Comparison of ENCODE assay signal across 9 cellular contexts in genomic region chr22:31080164-31080847, GRCh38. TPM values are rescaled to one million over a fixed set of nuclear protein-coding genes. Genes with fewer than 3 reads are reported as not detected.
DNase-seq lines count a peak whose midpoint lies in the region; ATAC-seq and TF ChIP-seq lines count a peak whose summit lies in the region.
"Had no signal": no experiment of that assay in that cellular context is flagged by ENCODE, and none has a peak within 500 bp of the region (broad histone marks: within the 10 kb centered on the region; RNA-seq: fewer than 3 reads in every experiment).

No MANE protein-coding gene starts in this region.

- H3K9me3 ChIP-seq in iPS-20b (ENCODE audit: insufficient read depth, low read depth, low read length) = no peaks in the 10 kb centered on the region
- H3K9me3 ChIP-seq in testis = no peaks in the 10 kb centered on the region

- POLR2A ChIA-PET in HEK293T (lab: Yijun Ruan, JAX) = interaction anchor here (0.5 to 5.1 kb wide), 18 partner anchors 10 to 1343 kb away, joined by 3 to 47 read pairs (median 5); partner anchors contain the start of genes MORC2, PATZ1, RNF185 and TUG1

- no peaks in the 10 kb centered on the region for H3K9me3 Mint-ChIP-seq in activated CD8-positive, alpha-beta memory T cell treated with anti-CD3 and anti-CD28 coated beads, Interleukin-2, amount 10 ng/mL, durations not matched to agents 7 days and 5 days (ENCODE audit: low read depth)
- no peaks in the 10 kb centered on the region for H3K9me3 Mint-ChIP-seq in activated T-helper 1 cell treated with anti-CD3 and anti-CD28 coated beads, Interleukin-12 subunit alpha, Interleukin-12 subunit beta, Interleukin-2, Interleukin-4 antibody, amounts not matched to agents 30 ng/mL and 10 ng/mL and 1 ng/mL, durations not matched to agents 14 hours and 24 hours and 36 hours

- 26 to 27% methylated on average over 5 of the region's 5 CpGs for WGBS in testis, 2 donors

- H3K36me3 ChIP-seq in iPS-20b (ENCODE audit: insufficient read depth, low read depth, low read length) = no peaks in the 10 kb centered on the region
- no peaks in the 10 kb centered on the region for H3K36me3 ChIP-seq in testis (ENCODE audit: low read depth, missing control alignments)

- peaks cover 36% of the 10 kb centered on the region for H3K4me1 Mint-ChIP-seq in activated CD8-positive, alpha-beta memory T cell treated with anti-CD3 and anti-CD28 coated beads, Interleukin-2, amount 10 ng/mL, durations not matched to agents 7 days and 5 days
- H3K4me1 Mint-ChIP-seq in activated T-helper 1 cell treated with anti-CD3 and anti-CD28 coated beads, Interleukin-12 subunit alpha, Interleukin-12 subunit beta, Interleukin-2, Interleukin-4 antibody, amounts not matched to agents 30 ng/mL and 10 ng/mL and 1 ng/mL, durations not matched to agents 14 hours and 24 hours and 36 hours (ENCODE audit: low read depth) = peaks cover 40% of the 10 kb centered on the region

- CTCF ChIA-PET in activated CD8-positive, alpha-beta memory T cell treated with anti-CD3 and anti-CD28 coated beads, Interleukin-2, amount 10 ng/mL, durations not matched to agents 7 days and 5 days (lab: Charles Lee) = interaction anchor here (0.6 to 2.9 kb wide), 10 partner anchors 9 to 446 kb away, joined by 3 to 9 read pairs (median 4); partner anchors contain the start of genes MORC2, PIK3IP1, SELENOM and TUG1
- CTCF ChIA-PET in HEK293T (lab: Yijun Ruan, JAX) = interaction anchor here (1.4 kb wide), 1 partner anchor 28 kb away, joined by 18 read pairs; the partner anchor contains the start of gene SELENOM

- no peak overlapping the region for H3K27ac ChIP-seq in iPS-20b (ENCODE audit: low read length)
- peak overlapping the region; percentile 81 to 90 for H3K27ac ChIP-seq in testis

- intact Hi-C loops in activated T-helper 1 cell treated with anti-CD3 and anti-CD28 coated beads, Interleukin-12 subunit alpha, Interleukin-12 subunit beta, Interleukin-2, Interleukin-4 antibody, amounts not matched to agents 30 ng/mL and 10 ng/mL and 1 ng/mL, durations not matched to agents 14 hours and 24 hours and 36 hours (cut with micrococcal nuclease) = loop anchor here (10.0 kb wide), 1 partner anchor 864 kb away; the partner anchor contains the start of gene YWHAH
- intact Hi-C loops in testis (cut with DNase I; ENCODE audit: low total_unique reads) = no loop called here

- peaks cover 12% of the 10 kb centered on the region; the same call in 1 of the 2 replicates for H3K27me3 ChIP-seq in iPS-20b (ENCODE audit: insufficient read depth, low read length)
- no peaks in the 10 kb centered on the region for H3K27me3 ChIP-seq in testis

- H3K4me3 Mint-ChIP-seq in activated CD8-positive, alpha-beta memory T cell treated with anti-CD3 and anti-CD28 coated beads, Interleukin-2, amount 10 ng/mL, durations not matched to agents 7 days and 5 days = peak overlapping the region; percentile 86
- H3K4me3 Mint-ChIP-seq in activated T-helper 1 cell treated with anti-CD3 and anti-CD28 coated beads, Interleukin-12 subunit alpha, Interleukin-12 subunit beta, Interleukin-2, Interleukin-4 antibody, amounts not matched to agents 30 ng/mL and 10 ng/mL and 1 ng/mL, durations not matched to agents 14 hours and 24 hours and 36 hours = peak overlapping the region; percentile 92

- ATAC-seq in activated CD8-positive, alpha-beta memory T cell treated with anti-CD3 and anti-CD28 coated beads, Interleukin-2, amount 10 ng/mL, durations not matched to agents 7 days and 5 days = no peak

- no peaks in the 10 kb centered on the region for H3K27me3 Mint-ChIP-seq in activated CD8-positive, alpha-beta memory T cell treated with anti-CD3 and anti-CD28 coated beads, Interleukin-2, amount 10 ng/mL, durations not matched to agents 7 days and 5 days
- H3K27me3 Mint-ChIP-seq in activated T-helper 1 cell treated with anti-CD3 and anti-CD28 coated beads, Interleukin-12 subunit alpha, Interleukin-12 subunit beta, Interleukin-2, Interleukin-4 antibody, amounts not matched to agents 30 ng/mL and 10 ng/mL and 1 ng/mL, durations not matched to agents 14 hours and 24 hours and 36 hours (ENCODE audit: insufficient read depth) = no peaks in the 10 kb centered on the region

- H3K27ac Mint-ChIP-seq in activated CD8-positive, alpha-beta memory T cell treated with anti-CD3 and anti-CD28 coated beads, Interleukin-2, amount 10 ng/mL, durations not matched to agents 7 days and 5 days = peak overlapping the region; percentile 82
- peak overlapping the region; percentile 29 for H3K27ac Mint-ChIP-seq in activated T-helper 1 cell treated with anti-CD3 and anti-CD28 coated beads, Interleukin-12 subunit alpha, Interleukin-12 subunit beta, Interleukin-2, Interleukin-4 antibody, amounts not matched to agents 30 ng/mL and 10 ng/mL and 1 ng/mL, durations not matched to agents 14 hours and 24 hours and 36 hours

- TF ChIP-seq CTCF in testis (IDR thresholded peaks at IDR 0.05) = no peak

- peak overlapping the region; percentile 74 for H3K4me3 ChIP-seq in iPS-20b (ENCODE audit: low read length)
- H3K4me3 ChIP-seq in testis = peak overlapping the region; percentile 71 to 79

- no peak for TF ChIP-seq POLR2A in testis (IDR thresholded peaks at IDR 0.05)

- H3K4me1 ChIP-seq in iPS-20b (ENCODE audit: insufficient read depth, low read length) = peaks cover 7% of the 10 kb centered on the region
- peaks cover 28% of the 10 kb centered on the region for H3K4me1 ChIP-seq in testis

- DNase-seq in activated CD8-positive, alpha-beta memory T cell treated with anti-CD3 and anti-CD28 coated beads, Interleukin-2, amount 10 ng/mL, durations not matched to agents 7 days and 5 days = no peak
- no peak for DNase-seq in activated CD8-positive, alpha-beta memory T cell treated with anti-CD3 and anti-CD28 coated beads, Interleukin-2, amount 50 U/mL, for 48 hours
- no peak for DNase-seq in activated T-helper 1 cell treated with anti-CD3 and anti-CD28 coated beads, Interleukin-12 subunit alpha, Interleukin-12 subunit beta, Interleukin-2, Interleukin-4 antibody, amounts not matched to agents 30 ng/mL and 10 ng/mL and 1 ng/mL, durations not matched to agents 14 hours and 24 hours and 36 hours (ENCODE audit: low spot score)
- no peak for DNase-seq in testis
- DNase-seq in HEK293T (ENCODE audit: extremely low spot score) = no peak
- DNase-seq in DMS153 (lab: John Stamatoyannopoulos, UW) = no peak
- DNase-seq in NCI-H2107 (lab: John Stamatoyannopoulos, UW) = no peak

- H3K9ac ChIP-seq in iPS-20b (ENCODE audit: low read depth, low read length) = peak overlapping the region; percentile 79; the same call in 1 of the 2 replicates

- no peaks in the 10 kb centered on the region for H3K36me3 Mint-ChIP-seq in activated CD8-positive, alpha-beta memory T cell treated with anti-CD3 and anti-CD28 coated beads, Interleukin-2, amount 10 ng/mL, durations not matched to agents 7 days and 5 days
- H3K36me3 Mint-ChIP-seq in activated T-helper 1 cell treated with anti-CD3 and anti-CD28 coated beads, Interleukin-12 subunit alpha, Interleukin-12 subunit beta, Interleukin-2, Interleukin-4 antibody, amounts not matched to agents 30 ng/mL and 10 ng/mL and 1 ng/mL, durations not matched to agents 14 hours and 24 hours and 36 hours (ENCODE audit: low read depth) = no peaks in the 10 kb centered on the region

TF ChIP-seq in HEK293T, 16 proteins besides CTCF, POLR2A, EP300 and RAD21:
- TF ChIP-seq LEF1 (IDR thresholded peaks at IDR 0.05; ENCODE audit: borderline replicate concordance) (no peak), ZNF384 (IDR thresholded peaks at IDR 0.05) (no peak), NFRKB (IDR thresholded peaks at IDR 0.05) (no peak), ELF4 (IDR thresholded peaks at IDR 0.05) (no peak)

RNA-seq across cellular contexts. Expression of gene SMTN, which starts 0.8 kb away (rescaled TPM):
- 10 to 100 TPM; 35.6 to 51.2 TPM for total RNA-seq in activated CD8-positive, alpha-beta memory T cell treated with anti-CD3 and anti-CD28 coated beads, Interleukin-2, amount 10 ng/mL, durations not matched to agents 7 days and 5 days
- total RNA-seq in activated T-helper 1 cell treated with anti-CD3 and anti-CD28 coated beads, Interleukin-12 subunit alpha, Interleukin-12 subunit beta, Interleukin-2, Interleukin-4 antibody, amounts not matched to agents 30 ng/mL and 10 ng/mL and 1 ng/mL, durations not matched to agents 14 hours and 24 hours and 36 hours = 10.2 and 13.7 TPM in 2 replicates
- total RNA-seq in testis = 10 to 100 TPM; 50.1 to 52.5 TPM
- 31.6 TPM for polyA plus RNA-seq in testis (ENCODE audit: insufficient read depth, low read depth, low replicate concordance)

RNA-seq across cellular contexts. Expression of gene SELENOM, which starts 27.1 kb away (rescaled TPM):
- 1 to 10 TPM in 1 of 2 experiments, under 1 TPM in 1; 0.49 to 1.5 TPM for total RNA-seq in activated CD8-positive, alpha-beta memory T cell treated with anti-CD3 and anti-CD28 coated beads, Interleukin-2, amount 10 ng/mL, durations not matched to agents 7 days and 5 days
- 6.4 and 9.8 TPM in 2 replicates for total RNA-seq in activated T-helper 1 cell treated with anti-CD3 and anti-CD28 coated beads, Interleukin-12 subunit alpha, Interleukin-12 subunit beta, Interleukin-2, Interleukin-4 antibody, amounts not matched to agents 30 ng/mL and 10 ng/mL and 1 ng/mL, durations not matched to agents 14 hours and 24 hours and 36 hours
- total RNA-seq in testis = 100 to 1,000 TPM in 1 of 2 donors, 10 to 100 TPM in 1; 82.8 to 102 TPM
- polyA plus RNA-seq in testis (ENCODE audit: insufficient read depth, low read depth, low replicate concordance) = 77.4 TPM

RNA-seq across cellular contexts. Expression of gene INPP5J, which starts 42.5 kb away (rescaled TPM):
- total RNA-seq in activated CD8-positive, alpha-beta memory T cell treated with anti-CD3 and anti-CD28 coated beads, Interleukin-2, amount 10 ng/mL, durations not matched to agents 7 days and 5 days = under 1 TPM in 1 of 2 experiments, not detected in 1; 0.14 TPM
- total RNA-seq in activated T-helper 1 cell treated with anti-CD3 and anti-CD28 coated beads, Interleukin-12 subunit alpha, Interleukin-12 subunit beta, Interleukin-2, Interleukin-4 antibody, amounts not matched to agents 30 ng/mL and 10 ng/mL and 1 ng/mL, durations not matched to agents 14 hours and 24 hours and 36 hours = 0.17 TPM in 1 of 2 replicates, not detected in the other
- total RNA-seq in testis = 10 to 100 TPM; 11.3 to 17.2 TPM
- polyA plus RNA-seq in testis (ENCODE audit: insufficient read depth, low read depth, low replicate concordance) = 5.2 TPM
- total RNA-seq: T-helper 2 cell treated with Interferon-gamma antibody and Interleukin-4, amounts not matched to agents 100 ng/mL and 5 ng/mL, for 36 hours had no signal

Comparison
In these comparisons a context has a peak if more than half of its experiments do, and no peak if none do; other contexts are left out.
1. RNA of gene INPP5J, which starts 42.5 kb away (total RNA-seq): 11.3 to 17.2 TPM in testis; 0.14 TPM in activated CD8-positive, alpha-beta memory T cell treated with anti-CD3 and anti-CD28 coated beads, Interleukin-2, amount 10 ng/mL, durations not matched to agents 7 days and 5 days and 0.17 TPM in activated T-helper 1 cell treated with anti-CD3 and anti-CD28 coated beads, Interleukin-12 subunit alpha, Interleukin-12 subunit beta, Interleukin-2, Interleukin-4 antibody, amounts not matched to agents 30 ng/mL and 10 ng/mL and 1 ng/mL, durations not matched to agents 14 hours and 24 hours and 36 hours; every median in the first group is over 10 times any median in the second.